9 cellular contexts compared by ENCODE assay signal in the genomic region with DNA sequence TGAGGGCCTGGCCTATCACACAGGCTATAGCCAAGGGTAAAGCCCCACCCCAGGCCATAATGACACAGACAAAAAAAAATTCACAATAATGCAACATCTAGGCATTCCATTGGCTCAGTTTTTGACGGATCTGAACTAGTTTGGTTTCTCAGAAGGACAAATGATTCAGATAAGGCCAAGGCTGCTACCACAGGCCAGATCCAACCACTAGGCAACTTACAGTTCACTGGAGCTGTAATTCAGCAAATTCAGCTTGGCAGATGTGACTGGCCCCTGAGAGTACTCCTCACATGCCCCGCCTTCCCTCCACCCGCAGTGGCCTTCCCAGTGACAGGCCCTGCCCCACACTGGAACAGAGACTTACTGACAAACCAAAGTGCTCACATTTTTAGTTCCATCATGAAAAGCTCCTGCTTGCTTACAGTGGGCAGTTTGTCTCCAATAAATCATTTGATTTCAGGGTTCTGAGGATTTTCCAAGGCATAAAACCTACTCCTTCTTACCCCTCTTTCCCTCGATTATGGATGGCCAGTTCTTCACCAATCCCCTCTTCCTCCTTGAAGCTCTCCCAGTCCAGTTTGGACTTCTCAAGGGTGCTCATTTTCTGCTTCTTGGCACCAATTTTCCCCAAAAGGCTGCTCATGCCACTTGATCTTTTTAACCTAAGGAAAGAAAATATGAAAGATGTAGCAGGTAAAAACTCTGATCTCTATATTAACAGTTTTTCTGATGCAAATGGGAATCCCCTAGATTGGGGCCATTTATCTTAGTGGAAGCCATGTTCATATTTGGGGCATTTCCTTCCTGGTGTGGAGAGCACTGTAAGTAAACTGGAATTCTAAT. TPM values are rescaled to one million over a fixed set of nuclear protein-coding genes. Genes with fewer than 3 reads are reported as not detected.
DNase-seq lines count a peak whose midpoint lies in the region; ATAC-seq and TF ChIP-seq lines count a peak whose summit lies in the region.
"Had no signal": no experiment of that assay in that cellular context is flagged by ENCODE, and none has a peak within 500 bp of the region (broad histone marks: within the 10 kb centered on the region; RNA-seq: fewer than 3 reads in every experiment).

No MANE protein-coding gene starts in this region.

- H3K4me2 ChIP-seq in mesenchymal stem cell (ENCODE audit: low read length, poor library complexity, severe bottlenecking), result no peak overlapping the region

- peak overlapping the region; percentile 90 for H3K27ac ChIP-seq in 22Rv1
- peak overlapping the region; percentile 96 for H3K27ac ChIP-seq in mesenchymal stem cell (ENCODE audit: low read length, poor library complexity, severe bottlenecking)
- H3K27ac ChIP-seq in upper lobe of left lung, result peak overlapping the region; percentile 44 to 90 (median 78)

- peak overlapping the region; percentile 81 for H4K91ac ChIP-seq in mesenchymal stem cell (ENCODE audit: low read length)

- WGBS in mesenchymal stem cell, result 25% methylated on average over 4 of the region's 4 CpGs
- 56 to 75% methylated on average over 4 of the region's 4 CpGs for WGBS in upper lobe of left lung, 2 donors

- H2BK5ac ChIP-seq in mesenchymal stem cell (ENCODE audit: low read depth, low read length, poor library complexity, severe bottlenecking), result peak overlapping the region; percentile 71

- H3K4me1 Mint-ChIP-seq in stimulated activated memory B cell treated with anti-CD40 and anti-IgM and Interleukin-4, amounts not matched to agents 10 μg/mL and 1 μg/mL and 100 μg/mL, for 72 hours, result no peaks in the 10 kb centered on the region
- H3K4me1 Mint-ChIP-seq: central memory CD8-positive, alpha-beta T cell had no signal

- H3K27me3 Mint-ChIP-seq in stimulated activated memory B cell treated with anti-CD40 and anti-IgM and Interleukin-4, amounts not matched to agents 10 μg/mL and 1 μg/mL and 100 μg/mL, for 72 hours, result no peaks in the 10 kb centered on the region
- H3K27me3 Mint-ChIP-seq: central memory CD8-positive, alpha-beta T cell had no signal

- no peak overlapping the region for H2AFZ ChIP-seq in mesenchymal stem cell (ENCODE audit: low read depth, low read length)

- no peaks in the 10 kb centered on the region for H3K27me3 ChIP-seq in mesenchymal stem cell (ENCODE audit: control insufficient read depth in 1 of 2, insufficient read depth in 1 of 2, low read length in 2 of 2)
- H3K27me3 ChIP-seq in upper lobe of left lung, result no peaks in the 10 kb centered on the region

- H3K4me3 ChIP-seq in mesenchymal stem cell (ENCODE audit: insufficient read depth in 1 of 2, low read depth in 1 of 2, low read length in 2 of 2) (peak overlapping the region in 1 of 2 experiments; percentile 20), upper lobe of left lung (no peak overlapping the region)

- no peak for TF ChIP-seq CTCF in 22Rv1 (IDR thresholded peaks at IDR 0.05)
- no peak for TF ChIP-seq CTCF in upper lobe of left lung (IDR thresholded peaks at IDR 0.05)

- H3K36me3 ChIP-seq in mesenchymal stem cell (ENCODE audit: control insufficient read depth in 1 of 2, insufficient read depth in 2 of 2, low read depth in 1 of 2, low read length in 2 of 2) (peaks cover 16 to 34% of the 10 kb centered on the region in 2 experiments), upper lobe of left lung (peaks cover 0 to 43% (median 14%) of the 10 kb centered on the region in 4 donors)

- ATAC-seq in upper lobe of left lung (ENCODE audit: low FRiP score in 2 of 2) (peak; percentile 25 to 62), GM19463 (IDR thresholded peaks at IDR 0.05; ENCODE audit: unreplicated experiment) (no peak), HG03196 (IDR thresholded peaks at IDR 0.05; ENCODE audit: unreplicated experiment) (no peak)
- ATAC-seq in stimulated activated memory B cell treated with anti-CD40 and anti-IgM and Interleukin-4, amounts not matched to agents 10 μg/mL and 1 μg/mL and 100 μg/mL, for 72 hours, result no peak

- H3K23ac ChIP-seq in mesenchymal stem cell (ENCODE audit: low read length in 2 of 2), result no peak overlapping the region

- H3K4me3 Mint-ChIP-seq in stimulated activated memory B cell treated with anti-CD40 and anti-IgM and Interleukin-4, amounts not matched to agents 10 μg/mL and 1 μg/mL and 100 μg/mL, for 72 hours, result no peak overlapping the region
- H3K4me3 Mint-ChIP-seq: central memory CD8-positive, alpha-beta T cell had no signal

- no peak for TF ChIP-seq POLR2A in upper lobe of left lung (IDR thresholded peaks at IDR 0.05)

- H3K14ac ChIP-seq in mesenchymal stem cell (ENCODE audit: low read length in 2 of 2), result no peak overlapping the region

- DNase-seq in HUDEP-2 (lab: John Stamatoyannopoulos, UW; ENCODE audit: unreplicated experiment in 76 of 76), result peak in 73 of 76 experiments; percentile 17 to 95 (median 81)
- DNase-seq in cerebellar cortex (ENCODE audit: low spot score), result peak; percentile 32
- DNase-seq in mesenchymal stem cell, result peak; percentile 96
- DNase-seq in upper lobe of left lung, result no peak

- H3K79me1 ChIP-seq in mesenchymal stem cell (replicated peaks; ENCODE audit: low read length, poor library complexity, severe bottlenecking), result peaks cover 26% of the 10 kb centered on the region

- H3K27ac Mint-ChIP-seq in stimulated activated memory B cell treated with anti-CD40 and anti-IgM and Interleukin-4, amounts not matched to agents 10 μg/mL and 1 μg/mL and 100 μg/mL, for 72 hours, result no peak overlapping the region

- H2BK12ac ChIP-seq in mesenchymal stem cell (ENCODE audit: low read length in 2 of 2), result peak overlapping the region in 1 of 2 experiments; percentile 59

- peak overlapping the region; percentile 87 for H2AK5ac ChIP-seq in mesenchymal stem cell (ENCODE audit: low read length, severe bottlenecking)

- peak overlapping the region in 1 of 2 experiments; percentile 71 for H3K4ac ChIP-seq in mesenchymal stem cell (ENCODE audit: low read depth in 1 of 2, low read length in 2 of 2)

- peak overlapping the region; percentile 69 to 72 for H3K18ac ChIP-seq in mesenchymal stem cell (ENCODE audit: low read depth in 1 of 2, low read length in 2 of 2)

- H3K9me3 ChIP-seq in mesenchymal stem cell (ENCODE audit: control insufficient read depth, low read length), result no peaks in the 10 kb centered on the region
- no peaks in the 10 kb centered on the region for H3K9me3 ChIP-seq in upper lobe of left lung

- H3K9me3 Mint-ChIP-seq in stimulated activated memory B cell treated with anti-CD40 and anti-IgM and Interleukin-4, amounts not matched to agents 10 μg/mL and 1 μg/mL and 100 μg/mL, for 72 hours, result no peaks in the 10 kb centered on the region
- H3K9me3 Mint-ChIP-seq: central memory CD8-positive, alpha-beta T cell had no signal

- TF ChIP-seq EP300 in upper lobe of left lung (IDR thresholded peaks at IDR 0.05), result no peak

- H2BK15ac ChIP-seq in mesenchymal stem cell (ENCODE audit: low read depth, poor library complexity, severe bottlenecking), result peak overlapping the region; percentile 6

- H2BK120ac ChIP-seq in mesenchymal stem cell (ENCODE audit: low read depth, low read length), result peak overlapping the region; percentile 74

- H4K8ac ChIP-seq in mesenchymal stem cell (ENCODE audit: low read length), result peak overlapping the region; percentile 57

- H3K4me1 ChIP-seq in mesenchymal stem cell (ENCODE audit: control insufficient read depth, insufficient read depth, low read depth, low read length) (peaks cover 15% of the 10 kb centered on the region), upper lobe of left lung (peaks cover 13 to 26% (median 21%) of the 10 kb centered on the region in 4 donors)

- peaks cover 69% of the 10 kb centered on the region for H3K36me3 Mint-ChIP-seq in stimulated activated memory B cell treated with anti-CD40 and anti-IgM and Interleukin-4, amounts not matched to agents 10 μg/mL and 1 μg/mL and 100 μg/mL, for 72 hours

- H3K9ac ChIP-seq in mesenchymal stem cell (ENCODE audit: low read length), result peak overlapping the region; percentile 91

RNA-seq across cellular contexts. Expression of gene BCAR1, which starts 53.3 kb away (rescaled TPM):
- 169 TPM for polyA plus RNA-seq in mesenchymal stem cell (2013, experiment 1 of 2)
- 176 TPM for polyA plus RNA-seq in mesenchymal stem cell (2013, experiment 2 of 2)
- 10 to 100 TPM; 32.9 to 87.2 (median 61.7) TPM for total RNA-seq in upper lobe of left lung

Comparison
In these comparisons a context has a peak if more than half of its experiments do, and no peak if none do; other contexts are left out.
1. DNase-seq: peak in HUDEP-2 (73 of 76), cerebellar cortex (single experiment) and mesenchymal stem cell (single experiment); none in upper lobe of left lung (0 of 2).
2. ATAC-seq: peak in upper lobe of left lung (2 of 2); none in GM19463 (single experiment), stimulated activated memory B cell treated with anti-CD40 and anti-IgM and Interleukin-4, amounts not matched to agents 10 μg/mL and 1 μg/mL and 100 μg/mL, for 72 hours (single experiment) and HG03196 (single experiment).
3. Peak in every context shown above with its lines, with median percentiles within 50 percentile points of each other: H3K27ac ChIP-seq.